In the genomic region with DNA sequence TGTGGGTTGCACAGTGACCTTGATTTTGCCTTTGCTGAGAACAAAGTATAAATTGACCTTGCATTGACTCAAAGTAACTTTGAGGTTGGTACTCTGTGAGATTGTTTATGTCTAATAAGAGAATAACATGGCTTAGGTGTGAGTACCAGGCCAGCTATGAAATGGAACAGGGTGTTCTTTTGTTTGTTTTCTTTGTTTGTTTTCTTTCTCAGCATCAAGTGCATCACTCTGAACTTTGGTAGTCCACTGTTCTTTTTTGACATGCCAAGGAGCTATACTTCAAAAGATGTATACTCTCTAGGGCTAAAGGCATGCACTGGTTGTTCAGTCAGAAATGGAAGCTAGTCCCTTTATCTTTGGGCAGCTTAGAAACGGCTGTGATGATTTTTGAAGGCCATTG, we compare ENCODE assay signal across 1 cellular context.
TF ChIP-seq lines count a peak whose summit lies in the region.

No MANE protein-coding gene starts in this region.

TF ChIP-seq in endothelial cell of umbilical vein, 7 proteins besides CTCF, POLR2A, EP300 and RAD21 (continued from another document):
- TF ChIP-seq, protein P1, sequence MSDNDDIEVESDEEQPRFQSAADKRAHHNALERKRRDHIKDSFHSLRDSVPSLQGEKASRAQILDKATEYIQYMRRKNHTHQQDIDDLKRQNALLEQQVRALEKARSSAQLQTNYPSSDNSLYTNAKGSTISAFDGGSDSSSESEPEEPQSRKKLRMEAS (IDR thresholded peaks at IDR 0.05; ENCODE audit: insufficient read depth, insufficient read length) = no peak
- TF ChIP-seq MYC (IDR thresholded peaks at IDR 0.05; ENCODE audit: low read depth, low read length) = no peak
- no peak for TF ChIP-seq POLR2AphosphoS5 (IDR thresholded peaks at IDR 0.05; ENCODE audit: insufficient read depth, low read depth, low read length)
- TF ChIP-seq FOS (IDR thresholded peaks at IDR 0.05; ENCODE audit: borderline replicate concordance, insufficient read depth, low read length) = no peak
- no peak for TF ChIP-seq JUN (IDR thresholded peaks at IDR 0.05; ENCODE audit: borderline replicate concordance, insufficient read depth, insufficient read length, low read depth)
- no peak for TF ChIP-seq EZH2 (IDR thresholded peaks at IDR 0.05; ENCODE audit: borderline replicate concordance, low read depth, low read length, severe bottlenecking)
